ENCODE assay signal across 6 cellular contexts in genomic region chr5:24986326-24986725, GRCh38.
"Had no signal": no experiment of that assay in that cellular context is flagged by ENCODE, and none has a peak within 500 bp of the region (broad histone marks: within the 10 kb centered on the region; RNA-seq: fewer than 3 reads in every experiment).

No MANE protein-coding gene starts in this region.

- H3K27ac ChIP-seq: HL-60, KMS-11 had no signal

- H3K4me2 ChIP-seq: KMS-11 had no signal

- H3K4me3 ChIP-seq: K562 had no signal

- DNase-seq: IMR-90, KBM-7, KG1 had no signal

- H3K9ac ChIP-seq: KMS-11 had no signal
